Comparison of ENCODE assay signal across 16 cellular contexts in the genomic region with DNA sequence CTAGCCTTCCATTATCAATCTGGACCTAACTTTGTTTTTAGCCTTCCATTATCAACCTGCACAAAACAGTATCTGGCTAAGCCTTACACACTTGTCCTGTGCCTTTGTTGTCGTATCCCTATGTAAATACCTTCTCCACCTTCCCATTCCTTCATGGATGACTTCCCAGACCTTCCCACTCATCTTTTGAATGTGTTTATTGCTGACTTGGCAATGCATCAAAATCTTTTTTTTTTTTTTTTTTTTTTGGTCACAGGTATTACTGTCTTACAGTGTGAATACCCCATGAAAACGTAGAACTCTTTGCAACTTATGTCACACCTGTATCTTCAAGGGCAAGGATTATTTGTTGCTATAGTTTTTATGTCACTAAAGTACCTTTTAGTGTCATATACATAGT.
"Had no signal": no experiment of that assay in that cellular context is flagged by ENCODE, and none has a peak within 500 bp of the region (broad histone marks: within the 10 kb centered on the region; RNA-seq: fewer than 3 reads in every experiment).

No MANE protein-coding gene starts in this region.

- H3K4me1 Mint-ChIP-seq: activated naive CD8-positive, alpha-beta T cell treated with anti-CD3 and anti-CD28 coated beads, Interleukin-2, amount 50 U/mL, for 24 hours; endodermal cell; stimulated activated naive B cell treated with anti-CD40 and anti-IgM and Interleukin-4, amounts not matched to agents 10 μg/mL and 1 μg/mL and 100 μg/mL, for 72 hours had no signal

- H3K79me2 ChIP-seq: hepatocyte had no signal

- H3K4me3 ChIP-seq: ascending aorta, hepatocyte, lower lobe of right lung, prostate gland, sigmoid colon, tibial nerve, vagina had no signal

- H3K36me3 ChIP-seq: prostate gland had no signal

- H3K9me3 Mint-ChIP-seq: activated CD4-positive, alpha-beta memory T cell treated with anti-CD3 and anti-CD28 coated beads for 36 hours; activated naive CD8-positive, alpha-beta T cell treated with anti-CD3 and anti-CD28 coated beads, Interleukin-2, amount 50 U/mL, for 24 hours; stimulated activated naive B cell treated with anti-CD40 and anti-IgM and Interleukin-4, amounts not matched to agents 10 μg/mL and 1 μg/mL and 100 μg/mL, for 72 hours had no signal

- H3K9me3 ChIP-seq: ascending aorta, lower lobe of right lung, prostate gland, sigmoid colon, tibial nerve, vagina had no signal

- H3K4me1 ChIP-seq: ascending aorta, lower lobe of right lung, prostate gland, sigmoid colon, tibial nerve, vagina had no signal

- DNase-seq: activated CD4-positive, alpha-beta memory T cell treated with anti-CD3 and anti-CD28 coated beads for 36 hours; activated CD4-positive, CD25-positive, alpha-beta regulatory T cell treated with anti-CD3 and anti-CD28 coated beads, Interleukin-2, amount 50 U/mL, for 72 hours; activated naive CD4-positive, alpha-beta T cell treated with Interleukin-2 at 50 U/mL for 16 hours; activated naive CD8-positive, alpha-beta T cell treated with anti-CD3 and anti-CD28 coated beads, Interleukin-2, amount 50 U/mL, for 24 hours; endodermal cell; erythroblast; lower lobe of right lung; midbrain; sigmoid colon; stimulated activated CD4-positive, alpha-beta T cell treated with anti-CD3 and anti-CD28 coated beads, Interleukin-2, amount 100 ng/mL, for 24 hours; stimulated activated naive B cell treated with anti-CD40 and anti-IgM and Interleukin-4, amounts not matched to agents 10 μg/mL and 1 μg/mL and 100 μg/mL, for 72 hours had no signal

- H2AFZ ChIP-seq: hepatocyte had no signal

- H3K27me3 Mint-ChIP-seq: activated CD4-positive, alpha-beta memory T cell treated with anti-CD3 and anti-CD28 coated beads for 36 hours; activated naive CD8-positive, alpha-beta T cell treated with anti-CD3 and anti-CD28 coated beads, Interleukin-2, amount 50 U/mL, for 24 hours; stimulated activated naive B cell treated with anti-CD40 and anti-IgM and Interleukin-4, amounts not matched to agents 10 μg/mL and 1 μg/mL and 100 μg/mL, for 72 hours had no signal

- H3K4me3 Mint-ChIP-seq: activated CD4-positive, alpha-beta memory T cell treated with anti-CD3 and anti-CD28 coated beads for 36 hours; activated naive CD8-positive, alpha-beta T cell treated with anti-CD3 and anti-CD28 coated beads, Interleukin-2, amount 50 U/mL, for 24 hours; endodermal cell; stimulated activated naive B cell treated with anti-CD40 and anti-IgM and Interleukin-4, amounts not matched to agents 10 μg/mL and 1 μg/mL and 100 μg/mL, for 72 hours had no signal

- H3K27me3 ChIP-seq: ascending aorta, hepatocyte, sigmoid colon, tibial nerve, vagina had no signal

- H3K27ac ChIP-seq: ascending aorta, hepatocyte, lower lobe of right lung, prostate gland, sigmoid colon, tibial nerve, vagina had no signal

- ATAC-seq: activated naive CD8-positive, alpha-beta T cell treated with anti-CD3 and anti-CD28 coated beads, Interleukin-2, amount 50 U/mL, for 24 hours; lower lobe of right lung; stimulated activated naive B cell treated with anti-CD40 and anti-IgM and Interleukin-4, amounts not matched to agents 10 μg/mL and 1 μg/mL and 100 μg/mL, for 72 hours had no signal

- H3K4me2 ChIP-seq: hepatocyte had no signal

- H3K27ac Mint-ChIP-seq: activated CD4-positive, alpha-beta memory T cell treated with anti-CD3 and anti-CD28 coated beads for 36 hours; activated naive CD8-positive, alpha-beta T cell treated with anti-CD3 and anti-CD28 coated beads, Interleukin-2, amount 50 U/mL, for 24 hours; endodermal cell; stimulated activated naive B cell treated with anti-CD40 and anti-IgM and Interleukin-4, amounts not matched to agents 10 μg/mL and 1 μg/mL and 100 μg/mL, for 72 hours had no signal
